ENCODE assay signal across 24 cellular contexts in the genomic region with DNA sequence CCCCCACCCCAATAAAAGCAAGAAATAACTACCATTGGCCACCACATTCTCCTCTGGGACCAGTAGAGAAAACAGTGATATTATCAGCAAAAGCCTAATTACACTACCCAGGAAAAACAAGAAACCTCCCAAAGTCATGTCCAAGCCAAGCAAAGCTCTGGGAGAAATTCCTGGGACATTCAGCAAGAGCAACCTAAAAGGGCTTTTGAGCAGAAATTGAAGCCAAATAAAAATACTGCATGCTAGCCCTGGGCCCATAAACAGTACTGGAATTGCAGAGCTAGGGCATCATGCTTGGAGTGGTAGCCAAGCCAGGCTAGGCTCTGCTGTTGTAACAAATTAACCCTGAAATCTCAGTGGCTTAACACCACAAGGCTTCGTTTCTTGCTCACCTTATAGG.
"Had no signal": no experiment of that assay in that cellular context is flagged by ENCODE, and none has a peak within 500 bp of the region (broad histone marks: within the 10 kb centered on the region; RNA-seq: fewer than 3 reads in every experiment).

No MANE protein-coding gene starts in this region.

- H3K4me3 ChIP-seq: colonic mucosa, dorsolateral prefrontal cortex, left lung, mucosa of descending colon, smooth muscle cell, suprapubic skin, transverse colon had no signal

- ATAC-seq: activated CD8-positive, alpha-beta T cell treated with anti-CD3 and anti-CD28 coated beads for 36 hours; activated T-cell treated with anti-CD3 and anti-CD28 coated beads, Interleukin-2, amount 50 U/mL, for 4 hours; activated T-helper 17 cell treated with anti-CD3 and anti-CD28 coated beads, Interleukin-2, amount 50 U/mL, for 72 hours; foreskin keratinocyte; left lung; mucosa of descending colon; stimulated activated memory B cell treated with anti-CD40 and anti-IgM and Interleukin-4, amounts not matched to agents 10 μg/mL and 1 μg/mL and 100 μg/mL, for 72 hours; stimulated activated naive CD8-positive, alpha-beta T cell treated with anti-CD3 and anti-CD28 coated beads, Interleukin-15, amount 100 ng/mL, for 72 hours had no signal

- H3K4me1 ChIP-seq: colonic mucosa, foreskin keratinocyte, suprapubic skin had no signal

- H3K27ac ChIP-seq: colonic mucosa, dorsolateral prefrontal cortex, foreskin keratinocyte, left lung, suprapubic skin, transverse colon, WERI-Rb-1 had no signal

- DNase-seq: activated CD4-positive, alpha-beta T cell treated with anti-CD3 and anti-CD28 coated beads, Interleukin-2, amount 10 ng/mL, durations not matched to agents 24 days and 14 days; activated CD4-positive, CD25-positive, alpha-beta regulatory T cell treated with anti-CD3 and anti-CD28 coated beads, Interleukin-2, amount 50 U/mL, for 72 hours; activated CD8-positive, alpha-beta T cell treated with anti-CD3 and anti-CD28 coated beads for 36 hours; activated gamma-delta T cell treated with Interleukin-2 at 50 U/mL for 16 hours; activated naive CD4-positive, alpha-beta T cell treated with anti-CD3 and anti-CD28 coated beads, Interleukin-2, amount 50 U/mL, for 16 hours; activated T-cell treated with anti-CD3 and anti-CD28 coated beads, Interleukin-2, amount 50 U/mL, for 4 hours; amygdala; colonic mucosa; dorsolateral prefrontal cortex; effector memory CD4-positive, alpha-beta T cell; foreskin keratinocyte; kidney glomerular epithelial cell; left lung; mucosa of descending colon; stimulated activated CD4-positive, alpha-beta T cell treated with anti-CD3 and anti-CD28 coated beads, Interleukin-1b, Interleukin-23, amount 100 ng/mL, for 48 hours; stimulated activated CD4-positive, alpha-beta T cell treated with anti-CD3 and anti-CD28 coated beads, Interleukin-4, amount 100 ng/mL, for 4 hours; stimulated activated CD8-positive, alpha-beta memory T cell treated with anti-CD3 and anti-CD28 coated beads, Interleukin-4, amount 100 ng/mL, for 48 hours; stimulated activated naive CD8-positive, alpha-beta T cell treated with anti-CD3 and anti-CD28 coated beads, Interleukin-15, amount 100 ng/mL, for 72 hours; transverse colon; WERI-Rb-1 had no signal

- H3K36me3 ChIP-seq: colonic mucosa, left lung, suprapubic skin, transverse colon, WERI-Rb-1 had no signal

- H3K9me3 ChIP-seq: colonic mucosa, left lung, mucosa of descending colon, suprapubic skin, transverse colon had no signal

- H3K27me3 ChIP-seq: colonic mucosa, left lung, suprapubic skin, transverse colon had no signal
